In genomic region chr12:122326597-122326996, GRCh38 we compare ENCODE assay signal across 21 cellular contexts.
A peak's percentile ranks its signal among the peaks of the same experiment; 100 is the strongest.
DNase-seq lines count a peak whose midpoint lies in the region; ATAC-seq lines count a peak whose summit lies in the region.
"Had no signal": no experiment of that assay in that cellular context is flagged by ENCODE, and none has a peak within 500 bp of the region (broad histone marks: within the 10 kb centered on the region; RNA-seq: fewer than 3 reads in every experiment).

No MANE protein-coding gene starts in this region.

- H3K4me1 ChIP-seq in naive thymus-derived CD4-positive, alpha-beta T cell (ENCODE audit: control insufficient read depth in 2 of 2, insufficient read depth in 2 of 2, low read length in 2 of 2): peaks cover 0 to 21% of the 10 kb centered on the region in 2 donors
- no peaks in the 10 kb centered on the region for H3K4me1 ChIP-seq in neuronal stem cell (ENCODE audit: control insufficient read depth in 2 of 2, insufficient read depth in 1 of 2, low read depth in 1 of 2, low read length in 2 of 2)
- H3K4me1 ChIP-seq: ascending aorta, heart left ventricle, lower lobe of right lung, transverse colon had no signal

- no peak overlapping the region for H2BK12ac ChIP-seq in neuronal stem cell (ENCODE audit: low read length)

- H2AK5ac ChIP-seq in neuronal stem cell (ENCODE audit: low read depth, low read length): no peak overlapping the region

- H2BK5ac ChIP-seq in neuronal stem cell (ENCODE audit: low read length): no peak overlapping the region

- peaks cover 2% of the 10 kb centered on the region for H3K36me3 Mint-ChIP-seq in activated naive CD8-positive, alpha-beta T cell treated with anti-CD3 and anti-CD28 coated beads for 36 hours
- H3K36me3 Mint-ChIP-seq in naive thymus-derived CD4-positive, alpha-beta T cell: peaks cover 13 to 28% (median 20%) of the 10 kb centered on the region in 5 donors

- H3K18ac ChIP-seq in neuronal stem cell (ENCODE audit: low read length): no peak overlapping the region

- H3K4me1 Mint-ChIP-seq in activated naive CD8-positive, alpha-beta T cell treated with anti-CD3 and anti-CD28 coated beads for 36 hours: peaks cover 10% of the 10 kb centered on the region
- H3K4me1 Mint-ChIP-seq in naive thymus-derived CD4-positive, alpha-beta T cell: peaks cover 14 to 25% (median 21%) of the 10 kb centered on the region in 7 donors
- H3K4me1 Mint-ChIP-seq: stimulated activated naive B cell treated with anti-CD40 and anti-IgM and Interleukin-4, amounts not matched to agents 10 μg/mL and 1 μg/mL and 100 μg/mL, for 72 hours had no signal

- H4K91ac ChIP-seq in neuronal stem cell (ENCODE audit: low read depth, low read length, poor library complexity): no peak overlapping the region

- H3K27ac ChIP-seq in KOPT-K1 (ENCODE audit: low read depth, low read length, poor library complexity, severe bottlenecking) (peak overlapping the region; percentile 13), neuronal stem cell (replicated peaks; ENCODE audit: low read length) (no peak overlapping the region)
- peak overlapping the region; percentile 61 for H3K27ac ChIP-seq in naive thymus-derived CD4-positive, alpha-beta T cell (ENCODE audit: low read depth, low read length)
- H3K27ac ChIP-seq: ascending aorta, C4-2B, heart left ventricle, lower lobe of right lung, transverse colon had no signal

- no peak overlapping the region for H3K14ac ChIP-seq in neuronal stem cell (ENCODE audit: low read length)

- no peak overlapping the region for H4K8ac ChIP-seq in neuronal stem cell (ENCODE audit: low read depth, low read length)

- H3K4me3 ChIP-seq in naive thymus-derived CD4-positive, alpha-beta T cell (ENCODE audit: low read length): no peak overlapping the region
- H3K4me3 ChIP-seq in neuronal stem cell (ENCODE audit: low read length in 2 of 2): no peak overlapping the region
- H3K4me3 ChIP-seq: ascending aorta, heart left ventricle, lower lobe of right lung, transverse colon had no signal

- no peak overlapping the region for H3K23ac ChIP-seq in neuronal stem cell (ENCODE audit: low read depth, low read length, poor library complexity)

- H2BK15ac ChIP-seq in neuronal stem cell (ENCODE audit: low read length): no peak overlapping the region

- no peak overlapping the region for H3K9ac ChIP-seq in neuronal stem cell (ENCODE audit: low read depth, low read length, poor library complexity)

- POLR2A ChIA-PET in naive thymus-derived CD4-positive, alpha-beta T cell (lab: Charles Lee): no interaction called here

- ATAC-seq in naive thymus-derived CD4-positive, alpha-beta T cell: peak; percentile 63
- ATAC-seq in GM18861 (IDR thresholded peaks at IDR 0.05; ENCODE audit: unreplicated experiment): no peak
- ATAC-seq: heart left ventricle; lower lobe of right lung; Right ventricle myocardium inferior; stimulated activated naive B cell treated with anti-CD40 and anti-IgM and Interleukin-4, amounts not matched to agents 10 μg/mL and 1 μg/mL and 100 μg/mL, for 72 hours had no signal

- H3K4me2 ChIP-seq in neuronal stem cell (ENCODE audit: insufficient read depth, low read length, poor library complexity, severe bottlenecking): no peak overlapping the region

- H3K27me3 ChIP-seq in naive thymus-derived CD4-positive, alpha-beta T cell (ENCODE audit: control insufficient read depth in 2 of 2, insufficient read depth in 2 of 2, low read length in 2 of 2): no peaks in the 10 kb centered on the region
- no peaks in the 10 kb centered on the region for H3K27me3 ChIP-seq in neuronal stem cell (ENCODE audit: control insufficient read depth in 3 of 3, insufficient read depth in 3 of 3, low read depth in 1 of 3, low read length in 3 of 3)
- H3K27me3 ChIP-seq: ascending aorta, heart left ventricle, transverse colon had no signal

- CTCF ChIA-PET in naive thymus-derived CD4-positive, alpha-beta T cell (lab: Charles Lee): interaction anchor here (1.5 to 1.8 kb wide), 2 partner anchors 10 to 29 kb away, joined by 5 to 6 read pairs; no protein-coding TSS in a partner anchor

- no CpG with 5 or more reads among the region's 5 CpGs for WGBS in neuronal stem cell (ENCODE audit: extremely low coverage in 2 of 2, insufficient read length in 2 of 2, insufficient replicate concordance in 1 of 2), 2 donors

- H3K27ac Mint-ChIP-seq in activated naive CD8-positive, alpha-beta T cell treated with anti-CD3 and anti-CD28 coated beads for 36 hours: peak overlapping the region; percentile 71
- peak overlapping the region; percentile 82 to 99 (median 90) for H3K27ac Mint-ChIP-seq in naive thymus-derived CD4-positive, alpha-beta T cell
- H3K27ac Mint-ChIP-seq: stimulated activated naive B cell treated with anti-CD40 and anti-IgM and Interleukin-4, amounts not matched to agents 10 μg/mL and 1 μg/mL and 100 μg/mL, for 72 hours had no signal

- no peaks in the 10 kb centered on the region for H3K27me3 Mint-ChIP-seq in activated naive CD8-positive, alpha-beta T cell treated with anti-CD3 and anti-CD28 coated beads for 36 hours
- no peaks in the 10 kb centered on the region for H3K27me3 Mint-ChIP-seq in naive thymus-derived CD4-positive, alpha-beta T cell
- H3K27me3 Mint-ChIP-seq: stimulated activated naive B cell treated with anti-CD40 and anti-IgM and Interleukin-4, amounts not matched to agents 10 μg/mL and 1 μg/mL and 100 μg/mL, for 72 hours had no signal

- H3K4ac ChIP-seq in neuronal stem cell (ENCODE audit: low read length): no peak overlapping the region

- DNase-seq in activated CD4-positive, alpha-beta T cell treated with anti-CD3 and anti-CD28 coated beads, Interleukin-2, amount 50 U/mL, for 1 hour: peak; percentile 11
- no peak for DNase-seq in activated CD4-positive, alpha-beta T cell treated with anti-CD3 and anti-CD28 coated beads for 1 hour
- no peak for DNase-seq in activated naive CD8-positive, alpha-beta T cell treated with anti-CD3 and anti-CD28 coated beads for 36 hours
- DNase-seq in naive thymus-derived CD4-positive, alpha-beta T cell: peak in 7 of 9 donors; percentile 28 to 51 (median 41)
- DNase-seq in neuronal stem cell (ENCODE audit: low spot score) (no peak), NOMO-1 (lab: John Stamatoyannopoulos, UW; ENCODE audit: unreplicated experiment in 2 of 2) (no peak)
- DNase-seq: activated CD4-positive, CD25-positive, alpha-beta regulatory T cell; HCEC 1CT; heart left ventricle; immature natural killer cell; lower lobe of right lung; NCI-H1105 treated with DMSO at 0.1 percent for 48 hours; NCI-H526; right cardiac atrium; stimulated activated naive B cell treated with anti-CD40 and anti-IgM and Interleukin-4, amounts not matched to agents 10 μg/mL and 1 μg/mL and 100 μg/mL, for 72 hours; transverse colon had no signal

- H3K36me3 ChIP-seq in KOPT-K1 (ENCODE audit: insufficient read depth, low read length) (peaks cover 63% of the 10 kb centered on the region), neuronal stem cell (replicated peaks in 1 of 2; ENCODE audit: control insufficient read depth in 2 of 2, insufficient read depth in 2 of 2, low read length in 2 of 2) (peaks cover 21 to 91% of the 10 kb centered on the region in 2 donors)
- peaks cover 4 to 39% (median 6%) of the 10 kb centered on the region in 3 experiments for H3K36me3 ChIP-seq in naive thymus-derived CD4-positive, alpha-beta T cell (ENCODE audit: control insufficient read depth in 2 of 3, insufficient read depth in 3 of 3, low read length in 3 of 3)

- H3K79me1 ChIP-seq in neuronal stem cell (ENCODE audit: low read depth, low read length): no peaks in the 10 kb centered on the region

- no peak overlapping the region for H2AFZ ChIP-seq in neuronal stem cell (ENCODE audit: low read length)

- H3K4me3 Mint-ChIP-seq in activated naive CD8-positive, alpha-beta T cell treated with anti-CD3 and anti-CD28 coated beads for 36 hours: no peak overlapping the region
- H3K4me3 Mint-ChIP-seq in naive thymus-derived CD4-positive, alpha-beta T cell: peak overlapping the region; percentile 4 to 77 (median 52)
- H3K4me3 Mint-ChIP-seq: immature natural killer cell; stimulated activated naive B cell treated with anti-CD40 and anti-IgM and Interleukin-4, amounts not matched to agents 10 μg/mL and 1 μg/mL and 100 μg/mL, for 72 hours had no signal

- intact Hi-C loops in naive thymus-derived CD4-positive, alpha-beta T cell (cut with micrococcal nuclease): no loop called here

- H3K9me3 ChIP-seq in KOPT-K1 (ENCODE audit: insufficient read depth, low read length, poor library complexity, severe bottlenecking) (no peaks in the 10 kb centered on the region), neuronal stem cell (replicated peaks in 1 of 2; ENCODE audit: control insufficient read depth in 2 of 2, insufficient read depth in 1 of 2, low read depth in 1 of 2, low read length in 2 of 2) (no peaks in the 10 kb centered on the region)
- H3K9me3 ChIP-seq in naive thymus-derived CD4-positive, alpha-beta T cell (ENCODE audit: control insufficient read depth in 2 of 3, low read length in 3 of 3): no peaks in the 10 kb centered on the region
- H3K9me3 ChIP-seq: ascending aorta, heart left ventricle, lower lobe of right lung, transverse colon had no signal

- no peak overlapping the region for H2BK120ac ChIP-seq in neuronal stem cell (ENCODE audit: low read depth, low read length)

- no peaks in the 10 kb centered on the region for H3K9me3 Mint-ChIP-seq in activated naive CD8-positive, alpha-beta T cell treated with anti-CD3 and anti-CD28 coated beads for 36 hours
- H3K9me3 Mint-ChIP-seq in naive thymus-derived CD4-positive, alpha-beta T cell: peaks cover 0 to 1% (median 0%) of the 10 kb centered on the region in 11 donors
- H3K9me3 Mint-ChIP-seq: immature natural killer cell; stimulated activated naive B cell treated with anti-CD40 and anti-IgM and Interleukin-4, amounts not matched to agents 10 μg/mL and 1 μg/mL and 100 μg/mL, for 72 hours had no signal

Comparison
In these comparisons a context has a peak if more than half of its experiments do, and no peak if none do; other contexts are left out.
1. DNase-seq: peak in activated CD4-positive, alpha-beta T cell treated with anti-CD3 and anti-CD28 coated beads, Interleukin-2, amount 50 U/mL, for 1 hour (single experiment) and naive thymus-derived CD4-positive, alpha-beta T cell (7 of 9); none in activated CD4-positive, alpha-beta T cell treated with anti-CD3 and anti-CD28 coated beads for 1 hour (single experiment), activated naive CD8-positive, alpha-beta T cell treated with anti-CD3 and anti-CD28 coated beads for 36 hours (single experiment), neuronal stem cell (single experiment) and NOMO-1 (0 of 2).